Comparison of ENCODE assay signal across 12 cellular contexts in genomic region chr6:165511807-165512206, GRCh38.
DNase-seq lines count a peak whose midpoint lies in the region; ATAC-seq and TF ChIP-seq lines count a peak whose summit lies in the region.
"Had no signal": no experiment of that assay in that cellular context is flagged by ENCODE, and none has a peak within 500 bp of the region (broad histone marks: within the 10 kb centered on the region; RNA-seq: fewer than 3 reads in every experiment).

No MANE protein-coding gene starts in this region.

- H3K4me1 ChIP-seq in uterus (no peaks in the 10 kb centered on the region), foreskin keratinocyte (no peaks in the 10 kb centered on the region)
- H3K4me1 ChIP-seq: colonic mucosa, upper lobe of right lung had no signal

- TF ChIP-seq POLR2A in uterus (IDR thresholded peaks at IDR 0.05) = no peak

- H3K27me3 ChIP-seq in uterus = no peaks in the 10 kb centered on the region
- H3K27me3 ChIP-seq in foreskin keratinocyte = no peaks in the 10 kb centered on the region
- H3K27me3 ChIP-seq: colonic mucosa, MG63, upper lobe of right lung had no signal

- intact Hi-C loops in uterus (cut with DNase I; ENCODE audit: low total_unique reads) = no loop called here

- peaks cover 5% of the 10 kb centered on the region for H3K9me3 Mint-ChIP-seq in T-helper 1 cell treated with Interleukin-12 subunit alpha and Interleukin-12 subunit beta and Interleukin-4 antibody, amounts not matched to agents 30 μg/mL and 1 μg/mL, for 36 hours

- ATAC-seq in GM18909 (IDR thresholded peaks at IDR 0.05; ENCODE audit: poor library complexity, unreplicated experiment) (peak; percentile 96), GM21526 (IDR thresholded peaks at IDR 0.05; ENCODE audit: low FRiP score, unreplicated experiment) (peak; percentile 92), HG03064 (IDR thresholded peaks at IDR 0.05; ENCODE audit: low read depth, unreplicated experiment) (peak; percentile 93), foreskin keratinocyte (no peak)
- ATAC-seq: SK-N-SH treated with all-trans-retinoic acid at 6 μM for 48 hours, upper lobe of right lung had no signal

- peak overlapping the region; percentile 6 for H3K27ac Mint-ChIP-seq in T-helper 1 cell treated with Interleukin-12 subunit alpha and Interleukin-12 subunit beta and Interleukin-4 antibody, amounts not matched to agents 30 μg/mL and 1 μg/mL, for 36 hours
- H3K27ac Mint-ChIP-seq: naive B cell had no signal

- no peak overlapping the region for H3K4me3 ChIP-seq in uterus
- H3K4me3 ChIP-seq: colonic mucosa, MG63, upper lobe of right lung had no signal

- DNase-seq in NCI-H1694 (lab: John Stamatoyannopoulos, UW) (no peak), uterus (no peak), foreskin keratinocyte (no peak)
- DNase-seq: colonic mucosa, MG63, naive B cell, upper lobe of right lung had no signal

- no peaks in the 10 kb centered on the region for H3K9me3 ChIP-seq in uterus
- H3K9me3 ChIP-seq: colonic mucosa, MG63, upper lobe of right lung had no signal

- TF ChIP-seq CTCF in uterus (IDR thresholded peaks at IDR 0.05) (no peak), foreskin keratinocyte (conservative IDR thresholded peaks at IDR 0.05) (no peak)

- H3K36me3 ChIP-seq in uterus = no peaks in the 10 kb centered on the region
- H3K36me3 ChIP-seq: colonic mucosa, MG63, upper lobe of right lung had no signal

- H3K4me3 Mint-ChIP-seq in T-helper 1 cell treated with Interleukin-12 subunit alpha and Interleukin-12 subunit beta and Interleukin-4 antibody, amounts not matched to agents 30 μg/mL and 1 μg/mL, for 36 hours = peak overlapping the region; percentile 4
- H3K4me3 Mint-ChIP-seq: naive B cell had no signal

- no peaks in the 10 kb centered on the region for H3K27me3 Mint-ChIP-seq in T-helper 1 cell treated with Interleukin-12 subunit alpha and Interleukin-12 subunit beta and Interleukin-4 antibody, amounts not matched to agents 30 μg/mL and 1 μg/mL, for 36 hours (ENCODE audit: low read depth)
- H3K27me3 Mint-ChIP-seq: naive B cell had no signal

- peaks cover 8% of the 10 kb centered on the region for H3K4me1 Mint-ChIP-seq in T-helper 1 cell treated with Interleukin-12 subunit alpha and Interleukin-12 subunit beta and Interleukin-4 antibody, amounts not matched to agents 30 μg/mL and 1 μg/mL, for 36 hours (ENCODE audit: low read depth)
- H3K4me1 Mint-ChIP-seq: naive B cell had no signal

- no peaks in the 10 kb centered on the region for H3K36me3 Mint-ChIP-seq in T-helper 1 cell treated with Interleukin-12 subunit alpha and Interleukin-12 subunit beta and Interleukin-4 antibody, amounts not matched to agents 30 μg/mL and 1 μg/mL, for 36 hours (ENCODE audit: low read depth)
- H3K36me3 Mint-ChIP-seq: naive B cell had no signal

- H3K27ac ChIP-seq in uterus (no peak overlapping the region), foreskin keratinocyte (no peak overlapping the region)
- H3K27ac ChIP-seq: colonic mucosa, upper lobe of right lung had no signal
